Comparison of ENCODE assay signal across 1 cellular context in the genomic region with DNA sequence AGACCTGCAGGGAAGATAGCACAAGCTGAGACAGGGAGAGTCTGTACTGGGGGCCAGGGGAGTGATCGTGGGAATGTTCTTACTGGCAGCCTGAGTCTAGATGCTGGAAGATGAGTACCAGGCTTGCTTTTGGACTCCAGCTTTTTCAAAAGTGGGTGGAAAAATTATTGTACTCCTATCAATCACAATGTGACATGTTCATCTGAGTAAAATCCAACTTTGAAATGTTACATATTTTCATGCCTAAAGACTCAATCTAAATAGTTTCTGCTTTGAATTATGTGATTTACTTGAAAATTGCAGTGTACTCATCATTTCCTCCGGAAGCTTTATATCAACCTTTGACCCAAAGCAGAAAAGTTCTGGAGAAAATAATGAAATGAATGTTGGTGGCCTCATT.
TF ChIP-seq lines count a peak whose summit lies in the region.

No MANE protein-coding gene starts in this region.

TF ChIP-seq in K562, 482 proteins besides CTCF, POLR2A, EP300 and RAD21 (continued from another document):
- TF ChIP-seq, protein P1, sequence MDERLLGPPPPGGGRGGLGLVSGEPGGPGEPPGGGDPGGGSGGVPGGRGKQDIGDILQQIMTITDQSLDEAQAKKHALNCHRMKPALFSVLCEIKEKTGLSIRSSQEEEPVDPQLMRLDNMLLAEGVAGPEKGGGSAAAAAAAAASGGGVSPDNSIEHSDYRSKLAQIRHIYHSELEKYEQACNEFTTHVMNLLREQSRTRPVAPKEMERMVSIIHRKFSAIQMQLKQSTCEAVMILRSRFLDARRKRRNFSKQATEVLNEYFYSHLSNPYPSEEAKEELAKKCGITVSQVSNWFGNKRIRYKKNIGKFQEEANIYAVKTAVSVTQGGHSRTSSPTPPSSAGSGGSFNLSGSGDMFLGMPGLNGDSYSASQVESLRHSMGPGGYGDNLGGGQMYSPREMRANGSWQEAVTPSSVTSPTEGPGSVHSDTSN (CRISPR knock-in tag; IDR thresholded peaks at IDR 0.05; ENCODE audit: low read depth): no peak
- TF ChIP-seq, protein P1 (tag; conservative IDR thresholded peaks at IDR 0.05; ENCODE audit: low read depth): 0 out of 2 replicates have a peak, but pooled peaks have one; percentile 9
